Comparison of ENCODE assay signal across 2 cellular contexts in the genomic region with DNA sequence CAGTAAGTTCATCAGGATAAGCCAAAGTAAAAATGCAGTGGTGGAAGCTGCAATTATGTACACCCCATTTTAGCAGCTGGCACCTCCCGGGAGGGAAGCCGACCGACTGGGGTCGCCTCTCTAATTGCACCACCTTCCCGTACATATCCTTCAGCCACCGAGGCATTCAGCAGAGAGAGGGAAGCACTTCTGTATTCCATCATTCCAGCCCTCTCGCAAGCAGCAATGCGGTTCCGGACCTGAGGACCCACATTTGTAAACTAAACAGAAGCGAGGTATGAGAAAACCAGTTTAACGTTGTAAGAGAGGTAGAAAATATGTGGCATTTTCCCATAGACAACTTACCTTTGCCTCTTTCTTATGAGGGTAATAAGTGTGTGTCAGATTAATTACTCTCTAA.
TF ChIP-seq lines count a peak whose summit lies in the region.

No MANE protein-coding gene starts in this region.

TF ChIP-seq in IMR-90, 13 proteins besides CTCF, POLR2A, EP300 and RAD21:
- TF ChIP-seq RCOR1 (IDR thresholded peaks at IDR 0.05; ENCODE audit: insufficient replicate concordance, low read length) (no peak), MAZ (IDR thresholded peaks at IDR 0.05; ENCODE audit: borderline replicate concordance, low read depth, low read length) (no peak), NFE2L2 (IDR thresholded peaks at IDR 0.05; ENCODE audit: low read depth, low read length) (no peak), CHD1 (IDR thresholded peaks at IDR 0.05; ENCODE audit: low read depth, low read length) (no peak)
- TF ChIP-seq, protein P1, sequence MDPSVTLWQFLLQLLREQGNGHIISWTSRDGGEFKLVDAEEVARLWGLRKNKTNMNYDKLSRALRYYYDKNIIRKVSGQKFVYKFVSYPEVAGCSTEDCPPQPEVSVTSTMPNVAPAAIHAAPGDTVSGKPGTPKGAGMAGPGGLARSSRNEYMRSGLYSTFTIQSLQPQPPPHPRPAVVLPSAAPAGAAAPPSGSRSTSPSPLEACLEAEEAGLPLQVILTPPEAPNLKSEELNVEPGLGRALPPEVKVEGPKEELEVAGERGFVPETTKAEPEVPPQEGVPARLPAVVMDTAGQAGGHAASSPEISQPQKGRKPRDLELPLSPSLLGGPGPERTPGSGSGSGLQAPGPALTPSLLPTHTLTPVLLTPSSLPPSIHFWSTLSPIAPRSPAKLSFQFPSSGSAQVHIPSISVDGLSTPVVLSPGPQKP (IDR thresholded peaks at IDR 0.05; ENCODE audit: borderline replicate concordance, low read depth, low read length), result no peak

TF ChIP-seq in WTC11, 78 proteins besides CTCF, POLR2A, EP300 and RAD21:
- TF ChIP-seq, protein P2, sequence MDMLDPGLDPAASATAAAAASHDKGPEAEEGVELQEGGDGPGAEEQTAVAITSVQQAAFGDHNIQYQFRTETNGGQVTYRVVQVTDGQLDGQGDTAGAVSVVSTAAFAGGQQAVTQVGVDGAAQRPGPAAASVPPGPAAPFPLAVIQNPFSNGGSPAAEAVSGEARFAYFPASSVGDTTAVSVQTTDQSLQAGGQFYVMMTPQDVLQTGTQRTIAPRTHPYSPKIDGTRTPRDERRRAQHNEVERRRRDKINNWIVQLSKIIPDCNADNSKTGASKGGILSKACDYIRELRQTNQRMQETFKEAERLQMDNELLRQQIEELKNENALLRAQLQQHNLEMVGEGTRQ (CRISPR knock-in tag; IDR thresholded peaks at IDR 0.05), result no peak
- TF ChIP-seq, protein P3, sequence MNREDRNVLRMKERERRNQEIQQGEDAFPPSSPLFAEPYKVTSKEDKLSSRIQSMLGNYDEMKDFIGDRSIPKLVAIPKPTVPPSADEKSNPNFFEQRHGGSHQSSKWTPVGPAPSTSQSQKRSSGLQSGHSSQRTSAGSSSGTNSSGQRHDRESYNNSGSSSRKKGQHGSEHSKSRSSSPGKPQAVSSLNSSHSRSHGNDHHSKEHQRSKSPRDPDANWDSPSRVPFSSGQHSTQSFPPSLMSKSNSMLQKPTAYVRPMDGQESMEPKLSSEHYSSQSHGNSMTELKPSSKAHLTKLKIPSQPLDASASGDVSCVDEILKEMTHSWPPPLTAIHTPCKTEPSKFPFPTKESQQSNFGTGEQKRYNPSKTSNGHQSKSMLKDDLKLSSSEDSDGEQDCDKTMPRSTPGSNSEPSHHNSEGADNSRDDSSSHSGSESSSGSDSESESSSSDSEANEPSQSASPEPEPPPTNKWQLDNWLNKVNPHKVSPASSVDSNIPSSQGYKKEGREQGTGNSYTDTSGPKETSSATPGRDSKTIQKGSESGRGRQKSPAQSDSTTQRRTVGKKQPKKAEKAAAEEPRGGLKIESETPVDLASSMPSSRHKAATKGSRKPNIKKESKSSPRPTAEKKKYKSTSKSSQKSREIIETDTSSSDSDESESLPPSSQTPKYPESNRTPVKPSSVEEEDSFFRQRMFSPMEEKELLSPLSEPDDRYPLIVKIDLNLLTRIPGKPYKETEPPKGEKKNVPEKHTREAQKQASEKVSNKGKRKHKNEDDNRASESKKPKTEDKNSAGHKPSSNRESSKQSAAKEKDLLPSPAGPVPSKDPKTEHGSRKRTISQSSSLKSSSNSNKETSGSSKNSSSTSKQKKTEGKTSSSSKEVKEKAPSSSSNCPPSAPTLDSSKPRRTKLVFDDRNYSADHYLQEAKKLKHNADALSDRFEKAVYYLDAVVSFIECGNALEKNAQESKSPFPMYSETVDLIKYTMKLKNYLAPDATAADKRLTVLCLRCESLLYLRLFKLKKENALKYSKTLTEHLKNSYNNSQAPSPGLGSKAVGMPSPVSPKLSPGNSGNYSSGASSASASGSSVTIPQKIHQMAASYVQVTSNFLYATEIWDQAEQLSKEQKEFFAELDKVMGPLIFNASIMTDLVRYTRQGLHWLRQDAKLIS (CRISPR knock-in tag; IDR thresholded peaks at IDR 0.05; ENCODE audit: borderline replicate concordance), result no peak
- TF ChIP-seq KAT7 (CRISPR knock-in tag; IDR thresholded peaks at IDR 0.05; ENCODE audit: borderline replicate concordance) (no peak), ZNF263 (CRISPR knock-in tag; IDR thresholded peaks at IDR 0.05; ENCODE audit: low read depth) (no peak)
- TF ChIP-seq, protein P4, sequence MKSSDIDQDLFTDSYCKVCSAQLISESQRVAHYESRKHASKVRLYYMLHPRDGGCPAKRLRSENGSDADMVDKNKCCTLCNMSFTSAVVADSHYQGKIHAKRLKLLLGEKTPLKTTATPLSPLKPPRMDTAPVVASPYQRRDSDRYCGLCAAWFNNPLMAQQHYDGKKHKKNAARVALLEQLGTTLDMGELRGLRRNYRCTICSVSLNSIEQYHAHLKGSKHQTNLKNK (CRISPR knock-in tag; IDR thresholded peaks at IDR 0.05), result no peak
